24 cellular contexts compared by ENCODE assay signal in the genomic region with DNA sequence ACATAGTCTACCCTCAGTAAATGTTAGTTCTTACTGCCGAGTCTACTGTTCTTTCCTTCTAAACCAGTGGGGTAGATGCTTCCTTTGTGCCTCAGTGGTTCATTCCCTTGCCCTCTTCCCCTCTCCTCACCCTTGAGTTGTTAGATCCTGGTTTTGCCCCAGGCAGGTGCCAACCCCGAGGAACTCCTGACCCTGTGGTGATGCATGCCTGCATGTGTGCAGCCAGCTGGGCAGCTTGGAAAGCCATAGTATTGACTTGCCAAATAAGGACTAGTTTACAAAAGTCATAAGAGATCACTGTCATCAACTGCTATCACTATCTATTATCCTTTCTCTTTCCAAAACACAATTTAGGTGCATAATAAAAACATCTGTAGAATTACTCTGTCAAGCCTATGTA. TPM values are rescaled to one million over a fixed set of nuclear protein-coding genes. Genes with fewer than 3 reads are reported as not detected.
A peak's percentile ranks its signal among the peaks of the same experiment; 100 is the strongest.
DNase-seq lines count a peak whose midpoint lies in the region; ATAC-seq, FAIRE-seq and TF ChIP-seq lines count a peak whose summit lies in the region.
"Had no signal": no experiment of that assay in that cellular context is flagged by ENCODE, and none has a peak within 500 bp of the region (broad histone marks: within the 10 kb centered on the region; RNA-seq: fewer than 3 reads in every experiment).

No MANE protein-coding gene starts in this region.

- H3K9me3 ChIP-seq in A549 (no peaks in the 10 kb centered on the region), pancreas (no peaks in the 10 kb centered on the region)
- H3K9me3 ChIP-seq: SK-N-SH had no signal

- CTCF ChIA-PET in A549 (lab: Yijun Ruan, JAX) = no interaction called here

- H3K27ac Mint-ChIP-seq in brain = peak overlapping the region in 3 of 5 experiments; percentile 54 to 78 (median 59)
- H3K27ac Mint-ChIP-seq: CD4-positive, alpha-beta T cell had no signal

- no peak for DNase-seq in A549 (ENCODE audit: low read depth in 1 of 2, low spot score in 1 of 2)
- DNase-seq in NCI-H69 (lab: John Stamatoyannopoulos, UW) = peak; percentile 5
- no peak for DNase-seq in pancreas
- no peak for DNase-seq in putamen (ENCODE audit: low spot score)
- no peak for DNase-seq in medulla oblongata (ENCODE audit: extremely low spot score)
- DNase-seq in GF-D8 (lab: John Stamatoyannopoulos, UW) = no peak
- DNase-seq: CD4-positive, alpha-beta T cell; COR-L47; DND-41; GM23248; H7; Karpas-422; NCI-H1092; NCI-H1417 treated with DMSO at 0.1 percent for 48 hours; NCI-H187; NCI-H2171 treated with DMSO at 0.1 percent for 48 hours; NCI-H345; NCI-H510A treated with DMSO at 0.1 percent for 48 hours; NCI-H748 treated with DMSO at 0.1 percent for 48 hours; NK-92 treated with Interleukin-12 subunit alpha and Interleukin-12 subunit beta, amount 100 ng/mL, for 24 hours; PC-3; SK-N-SH had no signal

- H3K4me3 ChIP-seq in A549 = no peak overlapping the region
- no peak overlapping the region for H3K4me3 ChIP-seq in pancreas
- H3K4me3 ChIP-seq: BLaER1, GM23248 had no signal

- TF ChIP-seq POLR2A in A549 (IDR thresholded peaks at IDR 0.05; ENCODE audit: low read length) = no peak

- no peak for TF ChIP-seq RAD21 in A549 (conservative IDR thresholded peaks at IDR 0.05 in 1 of 2, IDR thresholded peaks at IDR 0.05 in 1 of 2)

- peaks cover 32% of the 10 kb centered on the region for H3K4me1 Mint-ChIP-seq in brain

- H3K27me3 Mint-ChIP-seq in brain = peaks cover 7% of the 10 kb centered on the region
- H3K27me3 Mint-ChIP-seq: CD4-positive, alpha-beta T cell had no signal

- POLR2A ChIA-PET in A549 (lab: Yijun Ruan, JAX) = no interaction called here

- no peaks in the 10 kb centered on the region for H3K36me3 ChIP-seq in pancreas
- H3K36me3 ChIP-seq: BLaER1 had no signal

- no peak overlapping the region for H3K4me3 Mint-ChIP-seq in brain
- H3K4me3 Mint-ChIP-seq: CD4-positive, alpha-beta T cell had no signal

- no peaks in the 10 kb centered on the region for H3K4me1 ChIP-seq in A549
- no peaks in the 10 kb centered on the region for H3K4me1 ChIP-seq in pancreas
- H3K4me1 ChIP-seq: BLaER1 had no signal

- TF ChIP-seq CTCF in A549 (IDR thresholded peaks at IDR 0.05) (no peak), brain (conservative IDR thresholded peaks at IDR 0.05) (no peak), pancreas (IDR thresholded peaks at IDR 0.05) (no peak)

- TF ChIP-seq EP300 in A549 (IDR thresholded peaks at IDR 0.05) = no peak

- ATAC-seq in A549 (no peak), pancreas (peak; percentile 41 to 69 (median 62))
- ATAC-seq: PC-3 had no signal

- H3K4me2 ChIP-seq in A549 = no peak overlapping the region
- H3K4me2 ChIP-seq: BLaER1, SK-N-SH had no signal

- no peaks in the 10 kb centered on the region for H3K36me3 Mint-ChIP-seq in brain

- H3K9me3 Mint-ChIP-seq in brain = no peaks in the 10 kb centered on the region
- H3K9me3 Mint-ChIP-seq: CD4-positive, alpha-beta T cell had no signal

- WGBS in A549 (ENCODE audit: missing lambda C conversion rate) = 40% methylated on average over 2 of the region's 2 CpGs
- 18 to 48% methylated on average over 2 of the region's 2 CpGs for WGBS in pancreas, 2 donors

- no peak overlapping the region for H3K27ac ChIP-seq in A549
- H3K27ac ChIP-seq in pancreas = no peak overlapping the region
- H3K27ac ChIP-seq: BLaER1, GM23248 had no signal

- peak; percentile 49 for FAIRE-seq in A549 (lab: Jason Lieb, UNC)
- FAIRE-seq in pancreas (lab: Jason Lieb, UNC) = no peak

- intact Hi-C loops in pancreas (cut with DNase I) = no loop called here

- H3K27me3 ChIP-seq in pancreas = peaks cover 0 to 4% (median 0%) of the 10 kb centered on the region in 4 donors

TF ChIP-seq in A549, 52 proteins besides CTCF, POLR2A, EP300 and RAD21:
- TF ChIP-seq CBX2 (IDR thresholded peaks at IDR 0.05; ENCODE audit: borderline replicate concordance, low read depth) = no peak
- no peak for TF ChIP-seq KDM1A (IDR thresholded peaks at IDR 0.05; ENCODE audit: low read depth)
- no peak for TF ChIP-seq TP53 (CRISPR knock-in tag; IDR thresholded peaks at IDR 0.05)
- no peak for TF ChIP-seq RARB (CRISPR knock-in tag; IDR thresholded peaks at IDR 0.05)
- TF ChIP-seq, protein P1, sequence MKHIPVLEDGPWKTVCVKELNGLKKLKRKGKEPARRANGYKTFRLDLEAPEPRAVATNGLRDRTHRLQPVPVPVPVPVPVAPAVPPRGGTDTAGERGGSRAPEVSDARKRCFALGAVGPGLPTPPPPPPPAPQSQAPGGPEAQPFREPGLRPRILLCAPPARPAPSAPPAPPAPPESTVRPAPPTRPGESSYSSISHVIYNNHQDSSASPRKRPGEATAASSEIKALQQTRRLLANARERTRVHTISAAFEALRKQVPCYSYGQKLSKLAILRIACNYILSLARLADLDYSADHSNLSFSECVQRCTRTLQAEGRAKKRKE (CRISPR knock-in tag; IDR thresholded peaks at IDR 0.05; ENCODE audit: low read depth) = no peak
- no peak for TF ChIP-seq ESRRA (IDR thresholded peaks at IDR 0.05; ENCODE audit: borderline replicate concordance, low read length)
- TF ChIP-seq ZNF302 (CRISPR knock-in tag; IDR thresholded peaks at IDR 0.05) = no peak
- no peak for TF ChIP-seq CBX8 (IDR thresholded peaks at IDR 0.05)
- TF ChIP-seq, protein P2, sequence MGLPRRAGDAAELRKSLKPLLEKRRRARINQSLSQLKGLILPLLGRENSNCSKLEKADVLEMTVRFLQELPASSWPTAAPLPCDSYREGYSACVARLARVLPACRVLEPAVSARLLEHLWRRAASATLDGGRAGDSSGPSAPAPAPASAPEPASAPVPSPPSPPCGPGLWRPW (IDR thresholded peaks at IDR 0.05) = no peak
- no peak for TF ChIP-seq JUN (IDR thresholded peaks at IDR 0.05)
- TF ChIP-seq USF2 (IDR thresholded peaks at IDR 0.05) = no peak
- TF ChIP-seq CEBPB (IDR thresholded peaks at IDR 0.05) = no peak
- TF ChIP-seq HOXB13 (CRISPR knock-in tag; IDR thresholded peaks at IDR 0.05; ENCODE audit: low read depth) = no peak

RNA-seq across cellular contexts. Expression of gene REPS2, which starts 50.9 kb away (rescaled TPM):
- polyA plus RNA-seq in A549 (2011; rRNA removed) = 0.45 and 0.76 TPM in 2 replicates
- 0.09 and 0.13 TPM in 2 replicates for polyA plus RNA-seq in A549 (2012; cell fraction: cytosol; rRNA removed)
- polyA plus RNA-seq in A549 (2012; cell fraction: nucleus; rRNA removed) = 0.01 and 0.02 TPM in 2 replicates
- 0.13 to 0.26 TPM (median 0.17 TPM) in 3 replicates for polyA plus RNA-seq in A549 (2017; fragmentation: RNase III; extraction: RNeasy Plus Mini Kit Qiagen cat#74134 plus additional on column Dnase treatment)
- polyA minus RNA-seq in A549 (2011; rRNA and poly(A)+ RNA removed) = 1.2 and 1.9 TPM in 2 replicates
- polyA plus RNA-seq in brain (ENCODE audit: insufficient read depth, low read depth, low replicate concordance) = 7.7 TPM
- 10 to 100 TPM; 14.2 to 29.3 (median 18.7) TPM for total RNA-seq in pancreas
- 1 to 10 TPM; 5.2 to 7.1 TPM for polyA plus RNA-seq in pancreas

Comparison
In these comparisons a context has a peak if more than half of its experiments do, and no peak if none do; other contexts are left out.
1. ATAC-seq: peak in pancreas (4 of 4); none in A549 (0 of 2).